In the genomic region with DNA sequence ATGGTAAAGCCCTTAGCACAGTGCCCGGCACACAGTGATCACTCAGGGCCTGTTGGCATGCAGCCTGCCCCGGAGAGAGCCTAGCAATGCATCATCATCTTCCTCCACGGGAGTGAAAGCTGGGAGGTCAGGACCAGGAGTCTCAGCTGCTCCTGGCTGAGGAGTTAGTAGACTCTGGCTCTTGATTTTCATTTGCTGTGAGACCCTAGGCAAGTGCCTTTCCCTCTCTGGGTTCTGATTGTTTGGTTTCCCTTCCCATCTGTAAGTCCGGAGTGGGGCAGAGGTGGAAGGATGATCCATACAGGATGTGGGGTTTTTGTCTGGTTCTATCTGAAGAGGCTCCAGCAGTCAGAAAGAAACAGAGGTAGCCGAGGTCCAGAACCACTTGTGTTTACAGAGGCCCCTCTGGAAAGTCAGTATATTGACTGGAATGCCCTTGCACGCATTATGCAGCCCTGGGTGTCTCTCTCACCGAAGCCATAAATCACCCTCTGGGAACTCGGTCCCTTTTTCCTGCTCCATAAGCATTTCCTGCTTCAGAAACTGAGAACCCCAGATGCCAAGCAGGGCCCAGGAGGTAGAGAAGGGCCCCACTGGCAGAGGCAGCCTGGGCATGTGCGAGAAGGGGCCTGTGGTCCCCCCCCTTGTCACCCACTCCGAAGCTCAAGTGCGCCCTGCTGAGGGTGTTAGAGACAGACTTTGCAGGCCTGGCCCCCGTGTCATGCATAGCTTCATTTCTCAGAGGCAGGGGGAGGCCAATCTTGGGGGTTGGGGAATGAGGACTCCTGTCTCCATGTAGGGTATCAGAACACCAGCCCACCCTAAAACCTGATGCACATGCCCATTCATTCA, we compare ENCODE assay signal across 21 cellular contexts. TPM values are rescaled to one million over a fixed set of nuclear protein-coding genes. Genes with fewer than 3 reads are reported as not detected.
DNase-seq lines count a peak whose midpoint lies in the region; ATAC-seq and TF ChIP-seq lines count a peak whose summit lies in the region.
"Had no signal": no experiment of that assay in that cellular context is flagged by ENCODE, and none has a peak within 500 bp of the region (broad histone marks: within the 10 kb centered on the region; RNA-seq: fewer than 3 reads in every experiment).

No MANE protein-coding gene starts in this region.

- no peaks in the 10 kb centered on the region for H3K9me3 ChIP-seq in right cardiac atrium (ENCODE audit: control insufficient read depth, low read length)
- H3K9me3 ChIP-seq: heart right ventricle, prostate gland had no signal

- ATAC-seq in right cardiac atrium (no peak), left ventricle myocardium superior (no peak)
- ATAC-seq: CD8-positive, alpha-beta T cell; heart right ventricle had no signal

- DNase-seq in right cardiac atrium (peak in 1 of 3 donors; percentile 63), left ventricle myocardium superior (no peak), coronary artery (ENCODE audit: low spot score) (peak; percentile 68), ureter (ENCODE audit: low spot score) (peak; percentile 41), medulla oblongata (ENCODE audit: extremely low spot score) (no peak), NCI-H2029 (lab: John Stamatoyannopoulos, UW) (no peak)
- no peak for DNase-seq in effector CD8-positive, alpha-beta T cell (lab: John Stamatoyannopoulos, UW)
- DNase-seq: amniotic stem cell; CD8-positive, alpha-beta T cell; heart right ventricle; Kasumi-1; mesendoderm; NCI-H1105 treated with DMSO at 0.1 percent for 48 hours; SHP77 treated with DMSO at 0.1 percent for 48 hours; stimulated activated CD4-positive, alpha-beta T cell treated with anti-CD3 and anti-CD28 coated beads, Interleukin-12 subunit alpha, Interleukin-12 subunit beta, amount 100 ng/mL, for 4 hours; stimulated activated CD8-positive, alpha-beta memory T cell treated with anti-CD3 and anti-CD28 coated beads, Interleukin-4, amount 100 ng/mL, for 48 hours had no signal

- H3K27ac ChIP-seq in right cardiac atrium (ENCODE audit: low read length): peak overlapping the region; percentile 28
- peak overlapping the region in 1 of 2 donors; percentile 2 for H3K27ac ChIP-seq in coronary artery
- H3K27ac ChIP-seq: prostate gland, VCaP had no signal

- TF ChIP-seq CTCF in coronary artery (IDR thresholded peaks at IDR 0.05) (no peak), nephron (IDR thresholded peaks at IDR 0.05; ENCODE audit: unreplicated experiment in 3 of 3) (no peak)

- peaks cover 17% of the 10 kb centered on the region for H3K4me1 ChIP-seq in right cardiac atrium (ENCODE audit: control insufficient read depth, insufficient read depth, low read length)
- H3K4me1 ChIP-seq: prostate gland had no signal

- peaks cover 65% of the 10 kb centered on the region for H3K4me1 Mint-ChIP-seq in nephron

- H3K4me3 ChIP-seq in right cardiac atrium (ENCODE audit: low read length) (no peak overlapping the region), coronary artery (no peak overlapping the region)
- H3K4me3 ChIP-seq: heart right ventricle, prostate gland had no signal

- H3K36me3 Mint-ChIP-seq in nephron (ENCODE audit: low read depth): no peaks in the 10 kb centered on the region
- H3K36me3 Mint-ChIP-seq: CD8-positive, alpha-beta T cell had no signal

- intact Hi-C loops in right cardiac atrium (cut with DNase I): no loop called here
- intact Hi-C loops in left ventricle myocardium superior (cut with micrococcal nuclease): no loop called here

- no peaks in the 10 kb centered on the region for H3K27me3 ChIP-seq in right cardiac atrium (ENCODE audit: control insufficient read depth, insufficient read depth)

- H3K4me3 Mint-ChIP-seq in nephron: peak overlapping the region in 2 of 3 experiments; percentile 34 to 40
- H3K4me3 Mint-ChIP-seq: CD8-positive, alpha-beta T cell had no signal

- H3K9me3 Mint-ChIP-seq in nephron: no peaks in the 10 kb centered on the region
- H3K9me3 Mint-ChIP-seq: CD8-positive, alpha-beta T cell; neural crest cell had no signal

- H3K27ac Mint-ChIP-seq in nephron: peak overlapping the region; percentile 47 to 66 (median 48)
- H3K27ac Mint-ChIP-seq: CD8-positive, alpha-beta T cell had no signal

- peaks cover 32% of the 10 kb centered on the region for H3K27me3 Mint-ChIP-seq in nephron (ENCODE audit: low read depth)

- WGBS in right cardiac atrium: 68% methylated on average over 12 of the region's 12 CpGs

RNA-seq across cellular contexts. Expression of gene UNC5B, which starts 8.5 kb away (rescaled TPM):
- total RNA-seq in right cardiac atrium (10 to 100 TPM; 17.0 to 26.6 (median 24.0) TPM), left ventricle myocardium superior (12.8 TPM), ureter (61.8 TPM)
- polyA plus RNA-seq in right cardiac atrium: 12.4 TPM
- total RNA-seq: T-helper 1 cell treated with Interleukin-12 subunit alpha and Interleukin-12 subunit beta and Interleukin-4 antibody, amounts not matched to agents 30 ng/mL and 1 ng/mL, for 36 hours had no signal

Comparison
In these comparisons a context has a peak if more than half of its experiments do, and no peak if none do; other contexts are left out.
1. DNase-seq: peak in coronary artery (single experiment) and ureter (single experiment); none in left ventricle myocardium superior (single experiment), medulla oblongata (single experiment), effector CD8-positive, alpha-beta T cell (single experiment) and NCI-H2029 (single experiment).